16 cellular contexts compared by ENCODE assay signal in the genomic region with DNA sequence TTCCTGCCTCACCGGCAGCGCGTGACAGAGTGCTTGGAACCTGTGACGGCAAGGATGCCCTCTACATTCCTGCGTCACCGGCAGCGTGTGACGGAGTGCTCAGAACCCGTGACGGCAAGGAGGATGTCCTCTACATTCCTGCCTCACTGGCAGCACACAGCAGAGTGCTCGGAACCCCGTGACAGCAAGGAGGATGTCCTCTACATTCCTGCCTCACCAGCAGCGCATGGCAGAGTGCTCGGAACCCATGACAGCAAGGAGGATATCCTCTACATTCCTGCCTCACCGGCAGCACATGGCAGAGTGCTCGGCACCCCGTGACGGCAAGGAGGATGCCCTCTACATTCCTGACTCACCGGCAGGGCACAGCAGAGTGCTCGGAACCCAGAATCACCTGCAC.
DNase-seq lines count a peak whose midpoint lies in the region; ATAC-seq, FAIRE-seq and TF ChIP-seq lines count a peak whose summit lies in the region.
"Had no signal": no experiment of that assay in that cellular context is flagged by ENCODE, and none has a peak within 500 bp of the region (broad histone marks: within the 10 kb centered on the region; RNA-seq: fewer than 3 reads in every experiment).

No MANE protein-coding gene starts in this region.

- ATAC-seq in esophagus mucosa (peak; percentile 52), sciatic nerve (peak; percentile 64), HG02588 (IDR thresholded peaks at IDR 0.05; ENCODE audit: unreplicated experiment) (no peak), HG03175 (IDR thresholded peaks at IDR 0.05; ENCODE audit: unreplicated experiment) (no peak)
- ATAC-seq: activated CD8-positive, alpha-beta T cell treated with anti-CD3 and anti-CD28 coated beads, Interleukin-2, amount 10 ng/mL, durations not matched to agents 7 days and 5 days had no signal

- no peak overlapping the region for H3K27ac ChIP-seq in A673 (ENCODE audit: low read depth, low read length, poor library complexity, severe bottlenecking)
- H3K27ac ChIP-seq: epithelial cell of prostate had no signal

- CTCF ChIA-PET in A673 (lab: Charles Lee): no interaction called here

- intact Hi-C loops in sciatic nerve (cut with DNase I): no loop called here
- intact Hi-C loops in A673 (cut with micrococcal nuclease; ENCODE audit: unreplicated experiment): no loop called here

- POLR2A ChIA-PET in A673 (lab: Charles Lee; ENCODE audit: low non-redundant PET): no interaction called here

- H3K27me3 ChIP-seq in A673 (replicated peaks; ENCODE audit: insufficient read depth, low read depth, low read length, poor library complexity): no peaks in the 10 kb centered on the region

- no peaks in the 10 kb centered on the region for H3K4me1 ChIP-seq in A673 (ENCODE audit: insufficient read depth, low read length, poor library complexity, severe bottlenecking)

- no peaks in the 10 kb centered on the region for H3K36me3 ChIP-seq in A673 (ENCODE audit: insufficient read depth, low read length, poor library complexity, severe bottlenecking)

- BruUV-seq in A673 (replicated peaks; lab: Mats Ljungman, UMichigan): no TSS peak

- FAIRE-seq in HTR-8/SVneo (lab: Jason Lieb, UNC): peak; percentile 38

- DNase-seq in HTR-8/SVneo (ENCODE audit: insufficient read length, low spot score) (no peak), kidney tubule cell (ENCODE audit: low spot score) (peak; percentile 98), sciatic nerve (ENCODE audit: low spot score) (no peak), H4 (ENCODE audit: low spot score) (no peak), A673 (ENCODE audit: low spot score) (no peak)
- DNase-seq: activated CD8-positive, alpha-beta T cell treated with anti-CD3 and anti-CD28 coated beads, Interleukin-2, amount 10 ng/mL, durations not matched to agents 7 days and 5 days; activated naive CD8-positive, alpha-beta T cell treated with anti-CD3 and anti-CD28 coated beads for 36 hours; cortex of kidney; H7; Karpas-422; NCI-H524; SIG-M5 had no signal

- TF ChIP-seq CTCF in A673 (conservative IDR thresholded peaks at IDR 0.05; ENCODE audit: low read depth, low read length): no peak

- no peaks in the 10 kb centered on the region for H3K9me3 ChIP-seq in A673 (ENCODE audit: low read depth, low read length, poor library complexity, severe bottlenecking)

- no peak overlapping the region for H3K4me3 ChIP-seq in A673 (ENCODE audit: low read depth, low read length, poor library complexity, severe bottlenecking)

Comparison
In these comparisons a context has a peak if more than half of its experiments do, and no peak if none do; other contexts are left out.
1. ATAC-seq: peak in esophagus mucosa (single experiment) and sciatic nerve (single experiment); none in HG02588 (single experiment) and HG03175 (single experiment).